Comparison of ENCODE assay signal across 12 cellular contexts in the genomic region with DNA sequence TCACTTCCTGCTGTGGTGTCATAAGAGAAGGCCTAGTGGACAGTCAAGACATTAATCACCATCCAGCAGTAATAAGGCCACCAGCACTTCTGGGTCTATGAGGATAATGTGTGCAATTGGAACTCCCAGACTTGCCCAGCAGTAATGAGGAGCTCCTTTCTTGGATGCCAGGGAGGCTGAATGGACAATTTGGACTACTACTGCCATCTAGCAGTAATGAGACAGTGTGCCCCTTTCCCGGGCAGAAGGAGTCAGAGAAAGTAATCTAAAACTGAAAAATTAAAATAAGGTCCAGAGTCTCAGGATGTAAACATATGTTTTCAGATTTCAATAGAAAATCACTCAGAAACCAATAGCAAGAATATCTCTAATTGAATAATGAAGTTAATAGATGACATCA.
A peak's percentile ranks its signal among the peaks of the same experiment; 100 is the strongest.
DNase-seq lines count a peak whose midpoint lies in the region; ATAC-seq, FAIRE-seq and TF ChIP-seq lines count a peak whose summit lies in the region.
"Had no signal": no experiment of that assay in that cellular context is flagged by ENCODE, and none has a peak within 500 bp of the region (broad histone marks: within the 10 kb centered on the region; RNA-seq: fewer than 3 reads in every experiment).

No MANE protein-coding gene starts in this region.

- no peaks in the 10 kb centered on the region for H3K9me3 ChIP-seq in MG63
- no peaks in the 10 kb centered on the region for H3K9me3 ChIP-seq in WERI-Rb-1 (ENCODE audit: severe bottlenecking)

- H3K4me3 ChIP-seq in MG63 (no peak overlapping the region), WERI-Rb-1 (ENCODE audit: low read depth, low read length) (no peak overlapping the region)

- peak; percentile 38 for DNase-seq in GM03348 (ENCODE audit: low spot score)
- peak; percentile 7 for DNase-seq in MG63
- peak; percentile 24 for DNase-seq in WERI-Rb-1
- DNase-seq in left kidney (ENCODE audit: low read depth, low spot score), result peak; percentile 16
- DNase-seq in cortex of kidney (lab: John Stamatoyannopoulos, UW), result no peak
- no peak for DNase-seq in frontal cortex (ENCODE audit: low spot score in 2 of 2)
- DNase-seq: cerebellar nuclear complex, NCI-H1930, small intestine, T1000 had no signal

- peak; percentile 34; the same call in 1 of the 2 replicates for TF ChIP-seq CTCF in WERI-Rb-1 (IDR thresholded peaks at IDR 0.05; ENCODE audit: low read depth, low read length)

- H3K36me3 ChIP-seq in MG63 (no peaks in the 10 kb centered on the region), WERI-Rb-1 (no peaks in the 10 kb centered on the region)

- no peak for FAIRE-seq in frontal cortex (lab: Jason Lieb, UNC)
- FAIRE-seq: small intestine had no signal

- no peak for ATAC-seq in HG03521 (IDR thresholded peaks at IDR 0.05; ENCODE audit: unreplicated experiment)
- ATAC-seq: HCT116 had no signal

- H3K27ac ChIP-seq in WERI-Rb-1, result no peak overlapping the region

- no peaks in the 10 kb centered on the region for H3K27me3 ChIP-seq in MG63
- H3K27me3 ChIP-seq in WERI-Rb-1 (ENCODE audit: insufficient read depth, low read depth, severe bottlenecking), result no peaks in the 10 kb centered on the region

Comparison
In these comparisons a context has a peak if more than half of its experiments do, and no peak if none do; other contexts are left out.
1. DNase-seq: peak in GM03348 (single experiment), MG63 (single experiment), WERI-Rb-1 (single experiment) and left kidney (single experiment); none in cortex of kidney (single experiment) and frontal cortex (0 of 2).